In genomic region chr5:175692235-175692995, GRCh38 we compare ENCODE assay signal across 22 cellular contexts. TPM values are rescaled to one million over a fixed set of nuclear protein-coding genes. Genes with fewer than 3 reads are reported as not detected.
A peak's percentile ranks its signal among the peaks of the same experiment; 100 is the strongest.
DNase-seq lines count a peak whose midpoint lies in the region; ATAC-seq and TF ChIP-seq lines count a peak whose summit lies in the region.
"Had no signal": no experiment of that assay in that cellular context is flagged by ENCODE, and none has a peak within 500 bp of the region (broad histone marks: within the 10 kb centered on the region; RNA-seq: fewer than 3 reads in every experiment).

No MANE protein-coding gene starts in this region.

- DNase-seq in left ventricle myocardium inferior (no peak), left cardiac atrium (no peak), NOMO-1 (lab: John Stamatoyannopoulos, UW; ENCODE audit: unreplicated experiment in 2 of 2) (no peak), COLO668 (lab: John Stamatoyannopoulos, UW; ENCODE audit: unreplicated experiment) (no peak)
- DNase-seq in naive thymus-derived CD8-positive, alpha-beta T cell: peak in 1 of 10 donors; percentile 41
- DNase-seq: activated CD4-positive, alpha-beta T cell treated with anti-CD3 and anti-CD28 coated beads, Interleukin-2, amount 50 U/mL, for 48 hours; activated naive CD4-positive, alpha-beta T cell treated with anti-CD3 and anti-CD28 coated beads for 36 hours; CD4-positive, alpha-beta memory T cell; cortex of kidney; mucosa of descending colon; NCI-H1092; NCI-H2029; NCI-H345; NCI-H82; PC-3; WERI-Rb-1 had no signal

- POLR2A ChIA-PET in naive thymus-derived CD8-positive, alpha-beta T cell (lab: Charles Lee): no interaction called here

- peaks cover 0 to 3% (median 0%) of the 10 kb centered on the region in 5 experiments for H3K9me3 Mint-ChIP-seq in brain
- H3K9me3 Mint-ChIP-seq in naive thymus-derived CD8-positive, alpha-beta T cell: no peaks in the 10 kb centered on the region
- H3K9me3 Mint-ChIP-seq: activated naive CD4-positive, alpha-beta T cell treated with anti-CD3 and anti-CD28 coated beads for 36 hours; CD4-positive, alpha-beta memory T cell; neural progenitor cell had no signal

- ATAC-seq in left cardiac atrium (no peak), GM21526 (IDR thresholded peaks at IDR 0.05; ENCODE audit: low FRiP score, unreplicated experiment) (no peak), GM21717 (IDR thresholded peaks at IDR 0.05; ENCODE audit: unreplicated experiment) (no peak)
- ATAC-seq in naive thymus-derived CD8-positive, alpha-beta T cell: no peak
- ATAC-seq: left lung, mucosa of descending colon, PC-3 had no signal

- peaks cover 5% of the 10 kb centered on the region for H3K9me3 ChIP-seq in left ventricle myocardium inferior (replicated peaks)
- H3K9me3 ChIP-seq: left lung, mucosa of descending colon had no signal

- H3K27me3 ChIP-seq in left ventricle myocardium inferior (ENCODE audit: low read depth): no peaks in the 10 kb centered on the region
- H3K27me3 ChIP-seq: neural progenitor cell had no signal

- H3K36me3 Mint-ChIP-seq in brain: no peaks in the 10 kb centered on the region
- H3K36me3 Mint-ChIP-seq in naive thymus-derived CD8-positive, alpha-beta T cell: peaks cover 0 to 31% (median 2%) of the 10 kb centered on the region in 3 donors
- H3K36me3 Mint-ChIP-seq: neural progenitor cell had no signal

- no peak overlapping the region for H3K4me3 ChIP-seq in left ventricle myocardium inferior
- H3K4me3 ChIP-seq: mucosa of descending colon, neural progenitor cell had no signal

- intact Hi-C loops in left ventricle myocardium inferior (cut with micrococcal nuclease) (no loop called here), left cardiac atrium (cut with DNase I) (no loop called here)

- no peaks in the 10 kb centered on the region for H3K36me3 ChIP-seq in left ventricle myocardium inferior
- H3K36me3 ChIP-seq: left lung, neural progenitor cell, WERI-Rb-1 had no signal

- H3K4me1 ChIP-seq in left ventricle myocardium inferior: peaks cover 67% of the 10 kb centered on the region

- peak overlapping the region in 3 of 5 experiments; percentile 33 to 92 (median 69) for H3K27ac Mint-ChIP-seq in brain
- H3K27ac Mint-ChIP-seq in naive thymus-derived CD8-positive, alpha-beta T cell: peak overlapping the region in 7 of 10 donors; percentile 12 to 88 (median 81)
- H3K27ac Mint-ChIP-seq: activated naive CD4-positive, alpha-beta T cell treated with anti-CD3 and anti-CD28 coated beads for 36 hours had no signal

- no peaks in the 10 kb centered on the region for H3K27me3 Mint-ChIP-seq in brain
- no peaks in the 10 kb centered on the region for H3K27me3 Mint-ChIP-seq in naive thymus-derived CD8-positive, alpha-beta T cell
- H3K27me3 Mint-ChIP-seq: CD4-positive, alpha-beta memory T cell had no signal

- peak overlapping the region in 2 of 5 experiments; percentile 26 to 38 for H3K4me3 Mint-ChIP-seq in brain
- H3K4me3 Mint-ChIP-seq in naive thymus-derived CD8-positive, alpha-beta T cell: no peak overlapping the region
- H3K4me3 Mint-ChIP-seq: activated naive CD4-positive, alpha-beta T cell treated with anti-CD3 and anti-CD28 coated beads for 36 hours; CD4-positive, alpha-beta memory T cell; neural progenitor cell had no signal

- TF ChIP-seq CTCF in left ventricle myocardium inferior (IDR thresholded peaks at IDR 0.05; ENCODE audit: borderline replicate concordance) (no peak), brain (conservative IDR thresholded peaks at IDR 0.05) (no peak)

- peak overlapping the region; percentile 54 for H3K27ac ChIP-seq in left ventricle myocardium inferior (replicated peaks)
- H3K27ac ChIP-seq: neural progenitor cell, WERI-Rb-1 had no signal

- H3K4me1 Mint-ChIP-seq in brain: peaks cover 7% of the 10 kb centered on the region
- peaks cover 35 to 77% (median 62%) of the 10 kb centered on the region in 4 donors for H3K4me1 Mint-ChIP-seq in naive thymus-derived CD8-positive, alpha-beta T cell

RNA-seq across cellular contexts. Expression of gene HRH2, which starts 34.5 kb away (rescaled TPM):
- total RNA-seq in left ventricle myocardium inferior (47.7 TPM), left cardiac atrium (10 to 100 TPM; 20.0 to 24.3 TPM)
- 2.1 TPM for polyA plus RNA-seq in brain (ENCODE audit: insufficient read depth, low read depth, low replicate concordance)
- 1 to 10 TPM; 2.0 to 2.4 TPM for total RNA-seq in naive thymus-derived CD8-positive, alpha-beta T cell
- 1 to 10 TPM; 2.6 to 8.6 (median 5.5) TPM for polyA plus RNA-seq in naive thymus-derived CD8-positive, alpha-beta T cell
- total RNA-seq: PC-3 had no signal
- polyA plus RNA-seq: AG04450 had no signal

Comparison
In these comparisons a context has a peak if more than half of its experiments do, and no peak if none do; other contexts are left out.
1. RNA of gene HRH2, which starts 34.5 kb away (total RNA-seq): 47.7 TPM in left ventricle myocardium inferior (single experiment) and 20.0 to 24.3 TPM in left cardiac atrium; 2.0 to 2.4 TPM in naive thymus-derived CD8-positive, alpha-beta T cell; every median in the first group is over 4 times any median in the second.